Comparison of ENCODE assay signal across 8 cellular contexts in the genomic region with DNA sequence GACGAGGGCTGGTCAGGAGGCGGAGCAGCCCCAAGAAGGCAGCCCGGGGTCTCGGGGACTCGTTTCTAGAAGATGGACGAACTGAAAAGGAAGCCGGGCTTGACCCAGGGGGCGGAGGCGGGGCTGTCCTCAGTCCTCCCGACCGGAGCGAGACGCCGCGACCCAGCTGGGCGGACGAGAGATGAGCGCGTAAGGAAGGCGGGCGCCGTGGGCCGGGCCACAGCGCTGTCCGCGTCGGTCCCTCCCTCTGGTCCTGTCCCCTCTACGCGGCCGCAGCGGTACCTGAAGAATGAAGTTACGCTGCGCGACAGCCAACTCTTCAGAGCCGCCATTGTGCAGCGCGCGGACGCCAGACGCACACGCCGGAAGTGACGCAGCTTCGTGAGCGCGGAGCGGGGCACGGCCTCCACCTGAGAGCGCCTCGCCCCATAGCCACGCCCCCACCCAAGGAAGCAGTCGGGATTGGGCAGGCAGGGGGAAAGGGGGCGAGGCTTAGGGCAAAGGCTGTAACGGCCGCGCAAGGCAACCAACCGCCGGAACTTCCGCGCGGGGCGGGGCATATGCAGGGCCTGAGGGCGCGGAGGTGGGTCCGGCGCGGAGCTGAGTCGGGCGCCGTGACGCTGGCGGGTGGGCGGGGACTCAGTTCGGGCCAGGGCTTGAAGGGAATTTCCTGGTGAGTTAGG. TPM values are rescaled to one million over a fixed set of nuclear protein-coding genes. Genes with fewer than 3 reads are reported as not detected.
DNase-seq lines count a peak whose midpoint lies in the region; ATAC-seq and TF ChIP-seq lines count a peak whose summit lies in the region.

DIABLO (minus strand) TSS at position 370 of the 683 bp plus-strand sequence; CDS start at position 332, 38 bp downstream.

- TF ChIP-seq POLR2A in gastroesophageal sphincter (IDR thresholded peaks at IDR 0.05) = peak; percentile 96 to 97

- no peaks in the 10 kb centered on the region for H3K9me2 ChIP-seq in SK-N-SH

- peak within 1 kb of the TSS; percentile 98 to 100 for H3K27ac ChIP-seq in SK-N-SH (ENCODE audit: low read depth in 2 of 2, low read length in 1 of 2)
- H3K27ac ChIP-seq in gastroesophageal sphincter = peak within 1 kb of the TSS; percentile 84 to 99 (median 96)

- H3K4me3 ChIP-seq in SK-N-SH (ENCODE audit: low read depth in 2 of 2, low read length in 1 of 2) (peak within 1 kb of the TSS; percentile 76 to 95), gastroesophageal sphincter (peak within 1 kb of the TSS; percentile 62 to 95)

- H3K4me1 ChIP-seq in SK-N-SH (ENCODE audit: control insufficient read depth in 1 of 2, insufficient read depth in 2 of 2, low read depth in 1 of 2, low read length in 1 of 2) (peaks cover 17 to 37% of the 10 kb centered on the region in 2 experiments), gastroesophageal sphincter (peaks cover 2 to 38% (median 13%) of the 10 kb centered on the region in 3 donors)

- peak; percentile 81 for ATAC-seq in HG02571 (IDR thresholded peaks at IDR 0.05; ENCODE audit: unreplicated experiment)
- peak; percentile 98 for ATAC-seq in gastroesophageal sphincter

- H3F3A ChIP-seq in SK-N-SH (replicated peaks; ENCODE audit: insufficient read depth) = peaks cover 18% of the 10 kb centered on the region

- H3K4me2 ChIP-seq in SK-N-SH = peak within 1 kb of the TSS; percentile 97

- DNase-seq in GM04504 (ENCODE audit: low read depth) = peak; percentile 99
- peak; percentile 96 for DNase-seq in NCI-H1048 (lab: John Stamatoyannopoulos, UW)
- DNase-seq in SK-N-SH = peak; percentile 96
- peak; percentile 100 for DNase-seq in activated naive CD4-positive, alpha-beta T cell treated with anti-CD3 and anti-CD28 coated beads, Interleukin-2, amount 50 U/mL, for 16 hours
- DNase-seq in non-pigmented ciliary epithelial cell (ENCODE audit: low read depth) = peak; percentile 94
- peak; percentile 99 for DNase-seq in superior temporal gyrus (ENCODE audit: extremely low spot score)

- TF ChIP-seq EP300 in SK-N-SH (IDR thresholded peaks at IDR 0.05; ENCODE audit: borderline replicate concordance in 1 of 2, low read depth in 1 of 2, low read length in 1 of 2) = no peak
- no peak for TF ChIP-seq EP300 in gastroesophageal sphincter (IDR thresholded peaks at IDR 0.05)

- TF ChIP-seq CTCF in SK-N-SH (IDR thresholded peaks at IDR 0.05) = no peak
- TF ChIP-seq CTCF in gastroesophageal sphincter (IDR thresholded peaks at IDR 0.05) = no peak

- POLR2A ChIA-PET in SK-N-SH (lab: Yijun Ruan, JAX) = interaction anchor here (0.5 to 2.0 kb wide), 13 partner anchors 12 to 540 kb away, joined by 3 to 12 read pairs (median 3); partner anchors contain the start of gene B3GNT4

- 2% methylated on average over 45 of the region's 74 CpGs for WGBS in SK-N-SH (ENCODE audit: low lambda C conversion rate)
- 1% methylated on average over 13 of the region's 74 CpGs; no CpG with 5 or more reads in 1 of the 2 donors for WGBS in gastroesophageal sphincter (ENCODE audit: low coverage in 1 of 2), 2 donors

- peaks cover 34% of the 10 kb centered on the region for H4K20me1 ChIP-seq in SK-N-SH (ENCODE audit: insufficient read depth)

- no peaks in the 10 kb centered on the region for H3K9me3 ChIP-seq in SK-N-SH
- no peaks in the 10 kb centered on the region for H3K9me3 ChIP-seq in gastroesophageal sphincter

- peak within 1 kb of the TSS; percentile 95 for H3K9ac ChIP-seq in SK-N-SH

- peak within 1 kb of the TSS; percentile 84 for H2AFZ ChIP-seq in SK-N-SH (ENCODE audit: low read depth)

- CTCF ChIA-PET in SK-N-SH (lab: Yijun Ruan, JAX) = interaction anchor here (1.0 to 4.1 kb wide), 7 partner anchors 9 to 130 kb away, joined by 3 to 22 read pairs (median 4); no protein-coding TSS in a partner anchor

- H3K79me2 ChIP-seq in SK-N-SH (ENCODE audit: insufficient read depth) = peaks cover 47% of the 10 kb centered on the region

- H3K27me3 ChIP-seq in SK-N-SH (ENCODE audit: insufficient read depth) (no peaks in the 10 kb centered on the region), gastroesophageal sphincter (no peaks in the 10 kb centered on the region)

- TF ChIP-seq RAD21 in SK-N-SH (IDR thresholded peaks at IDR 0.05; ENCODE audit: low read length) = 0 out of 2 replicates have a peak, but pooled peaks have one; percentile 10

- H3K36me3 ChIP-seq in SK-N-SH (replicated peaks in 1 of 2; ENCODE audit: control insufficient read depth in 1 of 2, insufficient read depth in 2 of 2, low read length in 1 of 2) (peaks cover 16 to 32% of the 10 kb centered on the region in 2 experiments), gastroesophageal sphincter (peaks cover 0 to 59% of the 10 kb centered on the region in 2 donors)

TF ChIP-seq in SK-N-SH, 30 proteins besides CTCF, POLR2A, EP300 and RAD21 (continues in another document):
- no peak for TF ChIP-seq FOXJ3 (CRISPR knock-in tag; IDR thresholded peaks at IDR 0.05)
- no peak for TF ChIP-seq SMC3 (IDR thresholded peaks at IDR 0.05; ENCODE audit: low read depth, low read length)
- TF ChIP-seq, protein P1, sequence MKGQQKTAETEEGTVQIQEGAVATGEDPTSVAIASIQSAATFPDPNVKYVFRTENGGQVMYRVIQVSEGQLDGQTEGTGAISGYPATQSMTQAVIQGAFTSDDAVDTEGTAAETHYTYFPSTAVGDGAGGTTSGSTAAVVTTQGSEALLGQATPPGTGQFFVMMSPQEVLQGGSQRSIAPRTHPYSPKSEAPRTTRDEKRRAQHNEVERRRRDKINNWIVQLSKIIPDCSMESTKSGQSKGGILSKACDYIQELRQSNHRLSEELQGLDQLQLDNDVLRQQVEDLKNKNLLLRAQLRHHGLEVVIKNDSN (IDR thresholded peaks at IDR 0.05; ENCODE audit: borderline replicate concordance, low read depth) = no peak
- peak; percentile 46 for TF ChIP-seq CHD2 (IDR thresholded peaks at IDR 0.05; ENCODE audit: low read length, partially characterized antibody)
- TF ChIP-seq USF2 (IDR thresholded peaks at IDR 0.05; ENCODE audit: borderline replicate concordance, low read depth, low read length) = no peak
- peak; percentile 97 for TF ChIP-seq YY1 (IDR thresholded peaks at IDR 0.05; ENCODE audit: low read depth)
- no peak for TF ChIP-seq GATA2 (CRISPR knock-in tag; IDR thresholded peaks at IDR 0.05)
- no peak for TF ChIP-seq JUND (IDR thresholded peaks at IDR 0.05)
- peak; percentile 96 for TF ChIP-seq TAF1 (IDR thresholded peaks at IDR 0.05; ENCODE audit: borderline replicate concordance, low read depth, low read length)
- TF ChIP-seq RXRA (IDR thresholded peaks at IDR 0.05; ENCODE audit: borderline replicate concordance, low read depth) = no peak
- TF ChIP-seq IRF3 (IDR thresholded peaks at IDR 0.05; ENCODE audit: low read depth, low read length) = no peak
- peak; percentile 88 for TF ChIP-seq GABPA (IDR thresholded peaks at IDR 0.05; ENCODE audit: low read depth)
- no peak; the same call in 1 of the 2 replicates for TF ChIP-seq SIN3A (IDR thresholded peaks at IDR 0.05; ENCODE audit: borderline replicate concordance, low read depth, low read length)
- TF ChIP-seq RFX5 (IDR thresholded peaks at IDR 0.05; ENCODE audit: low read length) = peak; percentile 67; the same call in 1 of the 2 replicates
- TF ChIP-seq ZBTB33 (IDR thresholded peaks at IDR 0.05; ENCODE audit: borderline replicate concordance, low read depth) = no peak
- TF ChIP-seq TCF12 (IDR thresholded peaks at IDR 0.05) = no peak; the same call in 1 of the 2 replicates
- no peak for TF ChIP-seq TEAD4 (IDR thresholded peaks at IDR 0.05; ENCODE audit: borderline replicate concordance, insufficient read depth)
- 0 out of 2 replicates have a peak, but pooled peaks have one; percentile 28 for TF ChIP-seq NFIC (IDR thresholded peaks at IDR 0.05; ENCODE audit: borderline replicate concordance)
- TF ChIP-seq FOSL2 (IDR thresholded peaks at IDR 0.05; ENCODE audit: borderline replicate concordance, low read depth) = no peak

RNA-seq across cellular contexts. Expression of gene DIABLO, which starts in this region (rescaled TPM):
- 65.6 and 78.9 TPM in 2 replicates for polyA plus RNA-seq in SK-N-SH (2012; rRNA removed)
- 89.5 and 91.0 TPM in 2 replicates for polyA plus RNA-seq in SK-N-SH (2012; cell fraction: cytosol; rRNA removed)
- 114 and 139 TPM in 2 replicates for polyA plus RNA-seq in SK-N-SH (2012; cell fraction: nucleus; rRNA removed)
- 10 to 100 TPM; 35.8 to 45.3 (median 38.3) TPM for total RNA-seq in gastroesophageal sphincter

Comparison
In these comparisons a context has a peak if more than half of its experiments do, and no peak if none do; other contexts are left out.
1. Peak in every context shown above with its lines: DNase-seq, ATAC-seq, H3K4me3 ChIP-seq and H3K27ac ChIP-seq.